In genomic region chr4:110533940-110534339, GRCh38 we compare ENCODE assay signal across 9 cellular contexts. TPM values are rescaled to one million over a fixed set of nuclear protein-coding genes. Genes with fewer than 3 reads are reported as not detected.
DNase-seq lines count a peak whose midpoint lies in the region; ATAC-seq, FAIRE-seq and TF ChIP-seq lines count a peak whose summit lies in the region.
"Had no signal": no experiment of that assay in that cellular context is flagged by ENCODE, and none has a peak within 500 bp of the region (broad histone marks: within the 10 kb centered on the region; RNA-seq: fewer than 3 reads in every experiment).

No MANE protein-coding gene starts in this region.

- intact Hi-C loops in A673 (cut with micrococcal nuclease; ENCODE audit: unreplicated experiment) (no loop called here), transverse colon (cut with DNase I; ENCODE audit: low total_unique reads) (no loop called here), body of pancreas (cut with DNase I) (no loop called here), mucosa of descending colon (cut with DNase I, micrococcal nuclease) (no loop called here)

- POLR2A ChIA-PET in A673 (lab: Charles Lee; ENCODE audit: low non-redundant PET) = no interaction called here

- H3K27me3 ChIP-seq in A673 (replicated peaks; ENCODE audit: insufficient read depth, low read depth, low read length, poor library complexity) (no peaks in the 10 kb centered on the region), transverse colon (no peaks in the 10 kb centered on the region), body of pancreas (no peaks in the 10 kb centered on the region)

- no peaks in the 10 kb centered on the region for H3K36me3 ChIP-seq in A673 (ENCODE audit: insufficient read depth, low read length, poor library complexity, severe bottlenecking)
- H3K36me3 ChIP-seq in transverse colon = no peaks in the 10 kb centered on the region
- no peaks in the 10 kb centered on the region for H3K36me3 ChIP-seq in body of pancreas (replicated peaks in 1 of 2; ENCODE audit: insufficient read depth in 1 of 2, low read depth in 2 of 2)
- H3K36me3 ChIP-seq in mucosa of descending colon (ENCODE audit: low read depth) = no peaks in the 10 kb centered on the region
- H3K36me3 ChIP-seq: adrenal gland had no signal

- peak; percentile 95 for FAIRE-seq in H54 (lab: Jason Lieb, UNC)

- no peak for TF ChIP-seq CTCF in A673 (conservative IDR thresholded peaks at IDR 0.05; ENCODE audit: low read depth, low read length)
- no peak for TF ChIP-seq CTCF in transverse colon (IDR thresholded peaks at IDR 0.05)
- no peak for TF ChIP-seq CTCF in body of pancreas (IDR thresholded peaks at IDR 0.05)
- TF ChIP-seq CTCF in mucosa of descending colon (IDR thresholded peaks at IDR 0.05) = no peak

- in situ Hi-C loops in transverse colon (cut with MboI; ENCODE audit: low pct_ligation_motif_present in 1 of 4, low pct_unique_long_range_greater_than_20kb in 1 of 4, low sequenced_read_pairs in 3 of 4) = no loop called here

- DNase-seq in A673 (ENCODE audit: low spot score) (peak; percentile 62), H54 (ENCODE audit: insufficient read length, low spot score) (peak; percentile 25), SHP77 treated with DMSO at 0.1 percent for 48 hours (lab: John Stamatoyannopoulos, UW) (peak; percentile 6), glomerular endothelial cell (ENCODE audit: extremely low read depth, low read depth, low spot score) (peak; percentile 96), transverse colon (no peak), body of pancreas (no peak), mucosa of descending colon (no peak)
- DNase-seq in NK-92 treated with Interleukin-12 subunit alpha and Interleukin-12 subunit beta, amount 100 ng/mL, for 24 hours (lab: John Stamatoyannopoulos, UW) = no peak

- CTCF ChIA-PET in A673 (lab: Charles Lee) = interaction anchor here (0.6 kb wide), 1 partner anchor 1885 kb away, joined by 4 read pairs; no protein-coding TSS in a partner anchor

- WGBS in transverse colon (ENCODE audit: low coverage in 1 of 2), 2 donors = 69 to 71% methylated on average over 2 to 3 of the region's 3 CpGs
- WGBS in body of pancreas, 2 donors = 38 to 57% methylated on average over 3 of the region's 3 CpGs

- no TSS peak for BruUV-seq in A673 (replicated peaks; lab: Mats Ljungman, UMichigan)

- H3K4me3 ChIP-seq in A673 (ENCODE audit: low read depth, low read length, poor library complexity, severe bottlenecking) (no peak overlapping the region), transverse colon (no peak overlapping the region), body of pancreas (no peak overlapping the region), mucosa of descending colon (no peak overlapping the region)
- H3K4me3 ChIP-seq: adrenal gland had no signal

- H3K4me1 ChIP-seq in A673 (ENCODE audit: insufficient read depth, low read length, poor library complexity, severe bottlenecking) (no peaks in the 10 kb centered on the region), transverse colon (no peaks in the 10 kb centered on the region), body of pancreas (no peaks in the 10 kb centered on the region), mucosa of descending colon (ENCODE audit: low read depth) (no peaks in the 10 kb centered on the region)
- H3K4me1 ChIP-seq: adrenal gland had no signal

- TF ChIP-seq EP300 in transverse colon (IDR thresholded peaks at IDR 0.05; ENCODE audit: low read depth) = no peak

- H3K27ac ChIP-seq in A673 (ENCODE audit: low read depth, low read length, poor library complexity, severe bottlenecking) (no peak overlapping the region), transverse colon (no peak overlapping the region), body of pancreas (no peak overlapping the region)
- H3K27ac ChIP-seq: adrenal gland had no signal

- ATAC-seq in body of pancreas = no peak
- no peak for ATAC-seq in mucosa of descending colon

- H3K9me3 ChIP-seq in A673 (ENCODE audit: low read depth, low read length, poor library complexity, severe bottlenecking) (peaks cover 13% of the 10 kb centered on the region), transverse colon (no peaks in the 10 kb centered on the region), body of pancreas (peaks cover 0 to 16% (median 0%) of the 10 kb centered on the region in 3 donors), mucosa of descending colon (no peaks in the 10 kb centered on the region)
- H3K9me3 ChIP-seq: adrenal gland had no signal

- TF ChIP-seq POLR2A in H54 (IDR thresholded peaks at IDR 0.05; ENCODE audit: low read depth, low read length) (no peak), transverse colon (IDR thresholded peaks at IDR 0.05) (no peak), body of pancreas (IDR thresholded peaks at IDR 0.05) (no peak)

RNA-seq across cellular contexts. Expression of gene ENPEP, which starts 58.0 kb away (rescaled TPM):
- total RNA-seq in A673 (2021) (8.4 and 13.2 TPM in 2 replicates), glomerular endothelial cell (0.99 and 3.0 TPM in 2 replicates), transverse colon (1 to 10 TPM in 3 of 4 donors, under 1 TPM in 1; 0.80 to 6.2 (median 1.5) TPM), body of pancreas (1 to 10 TPM in 1 of 2 donors, under 1 TPM in 1; 0.78 to 4.0 TPM), mucosa of descending colon (1 to 10 TPM; 1.2 to 2.1 (median 1.5) TPM)

Comparison
In these comparisons a context has a peak if more than half of its experiments do, and no peak if none do; other contexts are left out.
1. DNase-seq: peak in A673 (single experiment), H54 (single experiment), SHP77 treated with DMSO at 0.1 percent for 48 hours (single experiment) and glomerular endothelial cell (single experiment); none in transverse colon (single experiment), body of pancreas (0 of 4), NK-92 treated with Interleukin-12 subunit alpha and Interleukin-12 subunit beta, amount 100 ng/mL, for 24 hours (single experiment) and mucosa of descending colon (0 of 3).